Comparison of ENCODE assay signal across 1 cellular context in the genomic region with DNA sequence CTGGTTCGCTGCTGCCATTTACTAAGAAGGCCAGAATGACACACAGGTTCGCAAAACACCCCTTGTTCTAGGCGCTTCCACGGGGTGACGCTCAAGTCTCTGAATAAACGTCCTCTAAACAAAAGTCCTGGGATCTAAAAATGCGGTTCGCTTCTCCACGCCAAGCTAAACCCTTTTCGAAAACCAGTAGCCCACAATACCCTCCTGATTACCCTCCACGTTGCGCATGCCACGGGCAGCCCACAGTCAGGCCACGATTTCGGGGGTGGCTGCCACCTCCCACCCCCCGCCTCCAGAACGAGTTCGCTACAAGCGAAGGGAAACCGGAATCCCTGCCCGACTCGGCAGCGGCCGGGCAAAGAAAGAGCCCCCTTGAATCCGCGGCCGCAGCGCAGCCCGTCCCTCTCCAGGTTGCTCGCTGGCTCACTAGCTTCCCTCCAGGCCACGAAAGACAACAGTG.
TF ChIP-seq lines count a peak whose summit lies in the region.

No MANE protein-coding gene starts in this region.

TF ChIP-seq in HepG2, 621 proteins besides CTCF, POLR2A, EP300 and RAD21 (continued from another document):
- TF ChIP-seq POGZ (CRISPR knock-in tag; IDR thresholded peaks at IDR 0.05) (peak; percentile 17; the same call in 1 of the 2 replicates), ZNF251 (CRISPR knock-in tag; IDR thresholded peaks at IDR 0.05) (no peak), SMYD3 (CRISPR knock-in tag; IDR thresholded peaks at IDR 0.05) (0 out of 2 replicates have a peak, but pooled peaks have one; percentile 19), ZNF10 (CRISPR knock-in tag; IDR thresholded peaks at IDR 0.05; ENCODE audit: borderline replicate concordance, low read depth) (no peak), ZFP41 (CRISPR knock-in tag; IDR thresholded peaks at IDR 0.05; ENCODE audit: borderline replicate concordance) (no peak), REXO4 (CRISPR knock-in tag; IDR thresholded peaks at IDR 0.05; ENCODE audit: borderline replicate concordance) (no peak), ZNF83 (CRISPR knock-in tag; IDR thresholded peaks at IDR 0.05; ENCODE audit: borderline replicate concordance) (no peak), NR1H2 (CRISPR knock-in tag; IDR thresholded peaks at IDR 0.05; ENCODE audit: borderline replicate concordance, low read depth) (no peak), ZSCAN20 (CRISPR knock-in tag; IDR thresholded peaks at IDR 0.05; ENCODE audit: borderline replicate concordance) (no peak), IRF2 (CRISPR knock-in tag; IDR thresholded peaks at IDR 0.05) (0 out of 2 replicates have a peak, but pooled peaks have one; percentile 7), NONO (IDR thresholded peaks at IDR 0.05) (no peak), NONO (CRISPR knock-in tag; conservative IDR thresholded peaks at IDR 0.05) (0 out of 2 replicates have a peak, but pooled peaks have one; percentile 6), ZNF207 (IDR thresholded peaks at IDR 0.05; ENCODE audit: borderline replicate concordance) (no peak), HNRNPUL1 (IDR thresholded peaks at IDR 0.05; ENCODE audit: low read depth, low read length) (no peak), ZNF20 (CRISPR knock-in tag; IDR thresholded peaks at IDR 0.05) (no peak), ATF7 (IDR thresholded peaks at IDR 0.05) (no peak), ATF7 (CRISPR knock-in tag; IDR thresholded peaks at IDR 0.05) (no peak), JUNB (CRISPR knock-in tag; IDR thresholded peaks at IDR 0.05; ENCODE audit: borderline replicate concordance) (no peak)
- TF ChIP-seq, protein P1, sequence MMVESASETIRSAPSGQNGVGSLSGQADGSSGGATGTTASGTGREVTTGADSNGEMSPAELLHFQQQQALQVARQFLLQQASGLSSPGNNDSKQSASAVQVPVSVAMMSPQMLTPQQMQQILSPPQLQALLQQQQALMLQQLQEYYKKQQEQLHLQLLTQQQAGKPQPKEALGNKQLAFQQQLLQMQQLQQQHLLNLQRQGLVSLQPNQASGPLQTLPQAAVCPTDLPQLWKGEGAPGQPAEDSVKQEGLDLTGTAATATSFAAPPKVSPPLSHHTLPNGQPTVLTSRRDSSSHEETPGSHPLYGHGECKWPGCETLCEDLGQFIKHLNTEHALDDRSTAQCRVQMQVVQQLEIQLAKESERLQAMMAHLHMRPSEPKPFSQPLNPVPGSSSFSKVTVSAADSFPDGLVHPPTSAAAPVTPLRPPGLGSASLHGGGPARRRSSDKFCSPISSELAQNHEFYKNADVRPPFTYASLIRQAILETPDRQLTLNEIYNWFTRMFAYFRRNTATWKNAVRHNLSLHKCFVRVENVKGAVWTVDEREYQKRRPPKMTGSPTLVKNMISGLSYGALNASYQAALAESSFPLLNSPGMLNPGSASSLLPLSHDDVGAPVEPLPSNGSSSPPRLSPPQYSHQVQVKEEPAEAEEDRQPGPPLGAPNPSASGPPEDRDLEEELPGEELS (CRISPR knock-in tag; IDR thresholded peaks at IDR 0.05): no peak
- TF ChIP-seq, protein P2, sequence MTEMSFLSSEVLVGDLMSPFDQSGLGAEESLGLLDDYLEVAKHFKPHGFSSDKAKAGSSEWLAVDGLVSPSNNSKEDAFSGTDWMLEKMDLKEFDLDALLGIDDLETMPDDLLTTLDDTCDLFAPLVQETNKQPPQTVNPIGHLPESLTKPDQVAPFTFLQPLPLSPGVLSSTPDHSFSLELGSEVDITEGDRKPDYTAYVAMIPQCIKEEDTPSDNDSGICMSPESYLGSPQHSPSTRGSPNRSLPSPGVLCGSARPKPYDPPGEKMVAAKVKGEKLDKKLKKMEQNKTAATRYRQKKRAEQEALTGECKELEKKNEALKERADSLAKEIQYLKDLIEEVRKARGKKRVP (CRISPR knock-in tag; IDR thresholded peaks at IDR 0.05): no peak
- TF ChIP-seq, protein P3, sequence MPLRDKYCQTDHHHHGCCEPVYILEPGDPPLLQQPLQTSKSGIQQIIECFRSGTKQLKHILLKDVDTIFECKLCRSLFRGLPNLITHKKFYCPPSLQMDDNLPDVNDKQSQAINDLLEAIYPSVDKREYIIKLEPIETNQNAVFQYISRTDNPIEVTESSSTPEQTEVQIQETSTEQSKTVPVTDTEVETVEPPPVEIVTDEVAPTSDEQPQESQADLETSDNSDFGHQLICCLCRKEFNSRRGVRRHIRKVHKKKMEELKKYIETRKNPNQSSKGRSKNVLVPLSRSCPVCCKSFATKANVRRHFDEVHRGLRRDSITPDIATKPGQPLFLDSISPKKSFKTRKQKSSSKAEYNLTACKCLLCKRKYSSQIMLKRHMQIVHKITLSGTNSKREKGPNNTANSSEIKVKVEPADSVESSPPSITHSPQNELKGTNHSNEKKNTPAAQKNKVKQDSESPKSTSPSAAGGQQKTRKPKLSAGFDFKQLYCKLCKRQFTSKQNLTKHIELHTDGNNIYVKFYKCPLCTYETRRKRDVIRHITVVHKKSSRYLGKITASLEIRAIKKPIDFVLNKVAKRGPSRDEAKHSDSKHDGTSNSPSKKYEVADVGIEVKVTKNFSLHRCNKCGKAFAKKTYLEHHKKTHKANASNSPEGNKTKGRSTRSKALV (CRISPR knock-in tag; IDR thresholded peaks at IDR 0.05): no peak
- TF ChIP-seq, protein P4, sequence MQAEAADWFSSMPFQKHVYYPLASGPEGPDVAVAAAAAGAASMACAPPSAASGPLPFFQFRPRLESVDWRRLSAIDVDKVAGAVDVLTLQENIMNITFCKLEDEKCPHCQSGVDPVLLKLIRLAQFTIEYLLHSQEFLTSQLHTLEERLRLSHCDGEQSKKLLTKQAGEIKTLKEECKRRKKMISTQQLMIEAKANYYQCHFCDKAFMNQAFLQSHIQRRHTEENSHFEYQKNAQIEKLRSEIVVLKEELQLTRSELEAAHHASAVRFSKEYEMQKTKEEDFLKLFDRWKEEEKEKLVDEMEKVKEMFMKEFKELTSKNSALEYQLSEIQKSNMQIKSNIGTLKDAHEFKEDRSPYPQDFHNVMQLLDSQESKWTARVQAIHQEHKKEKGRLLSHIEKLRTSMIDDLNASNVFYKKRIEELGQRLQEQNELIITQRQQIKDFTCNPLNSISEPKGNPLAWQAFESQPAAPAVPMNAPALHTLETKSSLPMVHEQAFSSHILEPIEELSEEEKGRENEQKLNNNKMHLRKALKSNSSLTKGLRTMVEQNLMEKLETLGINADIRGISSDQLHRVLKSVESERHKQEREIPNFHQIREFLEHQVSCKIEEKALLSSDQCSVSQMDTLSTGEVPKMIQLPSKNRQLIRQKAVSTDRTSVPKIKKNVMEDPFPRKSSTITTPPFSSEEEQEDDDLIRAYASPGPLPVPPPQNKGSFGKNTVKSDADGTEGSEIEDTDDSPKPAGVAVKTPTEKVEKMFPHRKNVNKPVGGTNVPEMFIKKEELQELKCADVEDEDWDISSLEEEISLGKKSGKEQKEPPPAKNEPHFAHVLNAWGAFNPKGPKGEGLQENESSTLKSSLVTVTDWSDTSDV (CRISPR knock-in tag; IDR thresholded peaks at IDR 0.05): no peak
- TF ChIP-seq, protein P5, sequence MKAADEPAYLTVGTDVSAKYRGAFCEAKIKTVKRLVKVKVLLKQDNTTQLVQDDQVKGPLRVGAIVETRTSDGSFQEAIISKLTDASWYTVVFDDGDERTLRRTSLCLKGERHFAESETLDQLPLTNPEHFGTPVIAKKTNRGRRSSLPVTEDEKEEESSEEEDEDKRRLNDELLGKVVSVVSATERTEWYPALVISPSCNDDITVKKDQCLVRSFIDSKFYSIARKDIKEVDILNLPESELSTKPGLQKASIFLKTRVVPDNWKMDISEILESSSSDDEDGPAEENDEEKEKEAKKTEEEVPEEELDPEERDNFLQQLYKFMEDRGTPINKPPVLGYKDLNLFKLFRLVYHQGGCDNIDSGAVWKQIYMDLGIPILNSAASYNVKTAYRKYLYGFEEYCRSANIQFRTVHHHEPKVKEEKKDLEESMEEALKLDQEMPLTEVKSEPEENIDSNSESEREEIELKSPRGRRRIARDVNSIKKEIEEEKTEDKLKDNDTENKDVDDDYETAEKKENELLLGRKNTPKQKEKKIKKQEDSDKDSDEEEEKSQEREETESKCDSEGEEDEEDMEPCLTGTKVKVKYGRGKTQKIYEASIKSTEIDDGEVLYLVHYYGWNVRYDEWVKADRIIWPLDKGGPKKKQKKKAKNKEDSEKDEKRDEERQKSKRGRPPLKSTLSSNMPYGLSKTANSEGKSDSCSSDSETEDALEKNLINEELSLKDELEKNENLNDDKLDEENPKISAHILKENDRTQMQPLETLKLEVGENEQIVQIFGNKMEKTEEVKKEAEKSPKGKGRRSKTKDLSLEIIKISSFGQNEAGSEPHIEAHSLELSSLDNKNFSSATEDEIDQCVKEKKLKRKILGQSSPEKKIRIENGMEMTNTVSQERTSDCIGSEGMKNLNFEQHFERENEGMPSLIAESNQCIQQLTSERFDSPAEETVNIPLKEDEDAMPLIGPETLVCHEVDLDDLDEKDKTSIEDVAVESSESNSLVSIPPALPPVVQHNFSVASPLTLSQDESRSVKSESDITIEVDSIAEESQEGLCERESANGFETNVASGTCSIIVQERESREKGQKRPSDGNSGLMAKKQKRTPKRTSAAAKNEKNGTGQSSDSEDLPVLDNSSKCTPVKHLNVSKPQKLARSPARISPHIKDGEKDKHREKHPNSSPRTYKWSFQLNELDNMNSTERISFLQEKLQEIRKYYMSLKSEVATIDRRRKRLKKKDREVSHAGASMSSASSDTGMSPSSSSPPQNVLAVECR (CRISPR knock-in tag; IDR thresholded peaks at IDR 0.05; ENCODE audit: borderline replicate concordance): no peak
